ENCODE assay signal across 8 cellular contexts in the genomic region with DNA sequence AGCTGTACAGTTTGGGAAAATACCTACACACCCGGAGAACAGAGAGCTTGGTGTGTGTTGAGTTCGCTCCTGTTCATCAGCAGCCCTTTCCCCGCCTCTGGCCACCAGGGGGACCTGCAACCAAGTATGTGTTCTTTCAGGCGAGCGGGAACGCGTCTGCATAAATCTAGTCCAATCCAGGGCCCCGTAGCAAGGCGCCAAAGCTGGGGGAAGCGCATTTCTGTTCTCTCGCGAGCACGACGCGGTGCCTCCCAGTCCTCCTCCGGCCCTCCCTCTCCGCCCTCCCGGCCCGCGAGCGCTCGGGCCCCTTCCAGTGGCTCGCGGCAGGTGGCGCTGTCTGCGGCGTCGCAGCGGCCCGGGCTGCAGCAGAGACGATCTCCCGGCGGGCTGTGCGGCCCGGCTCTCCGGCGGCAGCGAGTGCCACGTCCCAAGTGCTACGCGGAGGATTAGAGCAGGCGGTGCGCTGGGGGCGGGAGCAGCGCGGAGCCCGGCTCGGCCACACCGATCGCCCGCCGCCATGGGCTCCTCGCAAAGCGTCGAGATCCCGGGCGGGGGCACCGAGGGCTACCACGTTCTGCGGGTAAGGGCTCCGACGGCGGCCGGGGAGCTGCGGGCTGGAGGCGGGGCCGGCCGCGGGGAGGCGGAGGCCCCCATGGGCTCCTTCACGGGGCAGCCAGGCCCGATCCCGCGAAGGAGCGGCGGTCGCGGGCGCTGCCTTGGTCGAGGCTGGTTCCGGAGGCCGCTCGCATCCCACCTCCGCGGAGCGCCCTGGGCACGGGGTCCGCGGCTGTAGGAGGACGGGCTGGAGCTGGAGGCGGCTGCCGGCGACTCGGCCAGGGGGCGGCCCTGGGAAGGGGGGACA. TPM values are rescaled to one million over a fixed set of nuclear protein-coding genes. Genes with fewer than 3 reads are reported as not detected.
DNase-seq lines count a peak whose midpoint lies in the region; ATAC-seq and TF ChIP-seq lines count a peak whose summit lies in the region.

A gene (plus strand): TSS at position 430 of the 862 bp plus-strand sequence. CDS start 88 bp downstream, at position 518.

- H3K4me3 ChIP-seq in SU-DHL-6 (ENCODE audit: insufficient read depth, low read length, poor library complexity, severe bottlenecking) = peak within 1 kb of the TSS; percentile 83
- peak within 1 kb of the TSS; percentile 79 for H3K4me3 ChIP-seq in ovary
- H3K4me3 ChIP-seq in thyroid gland (replicated peaks in 1 of 3) = peak within 1 kb of the TSS; percentile 71 to 94 (median 81)

- peaks cover 8% of the 10 kb centered on the region; the same call in 1 of the 2 replicates for H3F3A ChIP-seq in SU-DHL-6 (ENCODE audit: insufficient read depth)

- H3K9ac ChIP-seq in SU-DHL-6 (ENCODE audit: low read length) = peak within 1 kb of the TSS; percentile 97

- ATAC-seq in HG02759 (IDR thresholded peaks at IDR 0.05; ENCODE audit: unreplicated experiment) = peak; percentile 91
- ATAC-seq in activated naive CD8-positive, alpha-beta T cell treated with anti-CD3 and anti-CD28 coated beads, Interleukin-2, amount 10 ng/mL, durations not matched to agents 7 days and 5 days (ENCODE audit: low read depth) = peak; percentile 93

- peaks cover 9% of the 10 kb centered on the region for H3K36me3 Mint-ChIP-seq in activated naive CD8-positive, alpha-beta T cell treated with anti-CD3 and anti-CD28 coated beads, Interleukin-2, amount 10 ng/mL, durations not matched to agents 7 days and 5 days

- DNase-seq in NCI-H128 (lab: John Stamatoyannopoulos, UW; ENCODE audit: unreplicated experiment) = peak; percentile 90
- peak; percentile 99 for DNase-seq in activated naive CD8-positive, alpha-beta T cell treated with anti-CD3 and anti-CD28 coated beads, Interleukin-2, amount 10 ng/mL, durations not matched to agents 7 days and 5 days
- peak; percentile 93 to 99 (median 98) for DNase-seq in head of caudate nucleus
- peak; percentile 97 to 98 (median 98) for DNase-seq in ovary
- DNase-seq in thyroid gland = peak; percentile 99

- no peaks in the 10 kb centered on the region for H3K9me2 ChIP-seq in SU-DHL-6 (replicated peaks; ENCODE audit: insufficient read depth, low read length)

- H3K4me3 Mint-ChIP-seq in activated naive CD8-positive, alpha-beta T cell treated with anti-CD3 and anti-CD28 coated beads, Interleukin-2, amount 10 ng/mL, durations not matched to agents 7 days and 5 days = peak within 1 kb of the TSS; percentile 95

- H3K4me1 ChIP-seq in ovary (ENCODE audit: insufficient read depth) (peaks cover 7% of the 10 kb centered on the region), thyroid gland (peaks cover 15 to 27% of the 10 kb centered on the region in 2 donors)

- H3K79me2 ChIP-seq in SU-DHL-6 (ENCODE audit: insufficient read depth, low read length) = peaks cover 59% of the 10 kb centered on the region

- no peak for TF ChIP-seq EP300 in ovary (IDR thresholded peaks at IDR 0.05)

- H3K27me3 ChIP-seq in SU-DHL-6 (ENCODE audit: low read length) (no peaks in the 10 kb centered on the region), ovary (no peaks in the 10 kb centered on the region), thyroid gland (no peaks in the 10 kb centered on the region)

- POLR2A ChIA-PET in activated naive CD8-positive, alpha-beta T cell treated with anti-CD3 and anti-CD28 coated beads, Interleukin-2, amount 10 ng/mL, durations not matched to agents 7 days and 5 days (lab: Charles Lee) = interaction anchor here (0.5 to 2.9 kb wide), 12 partner anchors 26 to 504 kb away, joined by 3 to 12 read pairs (median 3); a partner anchor contains a TSS

- TF ChIP-seq CTCF in GM12873 (IDR thresholded peaks at IDR 0.05; ENCODE audit: insufficient read depth, low read depth, low read length, missing control alignments) (peak; percentile 88), SU-DHL-6 (IDR thresholded peaks at IDR 0.05; ENCODE audit: insufficient read depth, low read length, poor library complexity, severe bottlenecking) (peak; percentile 94), ovary (IDR thresholded peaks at IDR 0.05) (peak; percentile 98 to 99 (median 98)), thyroid gland (IDR thresholded peaks at IDR 0.05) (peak; percentile 92 to 99 (median 96))

- peaks cover 34% of the 10 kb centered on the region for H3K4me1 Mint-ChIP-seq in activated naive CD8-positive, alpha-beta T cell treated with anti-CD3 and anti-CD28 coated beads, Interleukin-2, amount 10 ng/mL, durations not matched to agents 7 days and 5 days

- H3K9me3 Mint-ChIP-seq in activated naive CD8-positive, alpha-beta T cell treated with anti-CD3 and anti-CD28 coated beads, Interleukin-2, amount 10 ng/mL, durations not matched to agents 7 days and 5 days = peaks cover 4% of the 10 kb centered on the region

- peaks cover 25% of the 10 kb centered on the region for H4K20me1 ChIP-seq in SU-DHL-6 (ENCODE audit: low read depth, low read length)

- peaks cover 12% of the 10 kb centered on the region for H3K9me3 ChIP-seq in SU-DHL-6 (ENCODE audit: insufficient read depth, low read length)
- peaks cover 0 to 3% of the 10 kb centered on the region in 2 donors for H3K9me3 ChIP-seq in ovary
- no peaks in the 10 kb centered on the region for H3K9me3 ChIP-seq in thyroid gland

- intact Hi-C loops in head of caudate nucleus (cut with DNase I) = no loop called here
- intact Hi-C loops in ovary (cut with DNase I) = no loop called here
- intact Hi-C loops in thyroid gland (cut with DNase I) = loop anchor here (5.0 kb wide), 1 partner anchor 43 kb away; no protein-coding TSS in a partner anchor

- TF ChIP-seq POLR2A in ovary (IDR thresholded peaks at IDR 0.05) = peak; percentile 65
- TF ChIP-seq POLR2A in thyroid gland (IDR thresholded peaks at IDR 0.05) = peak in 1 of 2 donors; percentile 92

- H3K27me3 Mint-ChIP-seq in activated naive CD8-positive, alpha-beta T cell treated with anti-CD3 and anti-CD28 coated beads, Interleukin-2, amount 10 ng/mL, durations not matched to agents 7 days and 5 days = no peaks in the 10 kb centered on the region

- WGBS in ovary, 3 donors = 0 to 1% (median 1%) methylated on average over 56 to 95 of the region's 95 CpGs
- WGBS in thyroid gland, 2 donors = 1% methylated on average over 17 to 19 of the region's 95 CpGs

- H3K36me3 ChIP-seq in SU-DHL-6 (ENCODE audit: low read length) (peaks cover 12% of the 10 kb centered on the region; the same call in 1 of the 2 replicates), ovary (no peaks in the 10 kb centered on the region), thyroid gland (no peaks in the 10 kb centered on the region)

- H3K27ac ChIP-seq in SU-DHL-6 (ENCODE audit: low read depth, low read length) = peak within 1 kb of the TSS; percentile 71
- H3K27ac ChIP-seq in ovary = peak within 1 kb of the TSS; percentile 85 to 89
- H3K27ac ChIP-seq in thyroid gland = peak within 1 kb of the TSS; percentile 84 to 92 (median 89)

- H2AFZ ChIP-seq in SU-DHL-6 (ENCODE audit: low read depth, low read length, severe bottlenecking) = peak within 1 kb of the TSS; percentile 52

- H3K27ac Mint-ChIP-seq in activated naive CD8-positive, alpha-beta T cell treated with anti-CD3 and anti-CD28 coated beads, Interleukin-2, amount 10 ng/mL, durations not matched to agents 7 days and 5 days = peak within 1 kb of the TSS; percentile 97

- peak within 1 kb of the TSS; percentile 83 for H3K4me2 ChIP-seq in SU-DHL-6 (ENCODE audit: low read depth, low read length, poor library complexity, severe bottlenecking)

RNA-seq across cellular contexts. Expression of the gene that starts here (rescaled TPM):
- 10 to 100 TPM; 61.2 to 62.7 TPM for total RNA-seq in activated naive CD8-positive, alpha-beta T cell treated with anti-CD3 and anti-CD28 coated beads, Interleukin-2, amount 10 ng/mL, durations not matched to agents 7 days and 5 days
- total RNA-seq in ovary (10 to 100 TPM; 23.8 to 89.2 (median 71.0) TPM), thyroid gland (100 to 1,000 TPM in 1 of 4 donors, 10 to 100 TPM in 3; 79.6 to 114 (median 87.1) TPM)
- polyA plus RNA-seq in ovary = 100 to 1,000 TPM in 1 of 2 donors, 10 to 100 TPM in 1; 41.7 to 132 TPM

Comparison
In these comparisons a context has a peak if more than half of its experiments do, and no peak if none do; other contexts are left out.
1. Peak in every context shown above with its lines: DNase-seq, ATAC-seq, H3K4me3 ChIP-seq and H3K27ac ChIP-seq.